ENCODE assay signal across 15 cellular contexts in genomic region chr12:125776212-125776611, GRCh38.
"Had no signal": no experiment of that assay in that cellular context is flagged by ENCODE, and none has a peak within 500 bp of the region (broad histone marks: within the 10 kb centered on the region; RNA-seq: fewer than 3 reads in every experiment).

No MANE protein-coding gene starts in this region.

- H3K27ac ChIP-seq: colonic mucosa, coronary artery, dorsolateral prefrontal cortex, epithelial cell of prostate, esophagus muscularis mucosa, esophagus squamous epithelium, foreskin keratinocyte, gastrocnemius medialis, gastroesophageal sphincter, heart left ventricle, heart right ventricle had no signal

- H3K27ac Mint-ChIP-seq: dendritic cell treated with granulocyte-macrophage colony-stimulating factor and Interleukin-4, amounts not matched to agents 40 ng/mL and 50 ng/mL, for 4 days; effector memory CD8-positive, alpha-beta T cell; endodermal cell had no signal

- ATAC-seq: effector memory CD8-positive, alpha-beta T cell; esophagus mucosa; foreskin keratinocyte; gastrocnemius medialis; gastroesophageal sphincter; heart left ventricle; heart right ventricle had no signal

- H3K9me3 Mint-ChIP-seq: dendritic cell treated with granulocyte-macrophage colony-stimulating factor and Interleukin-4, amounts not matched to agents 40 ng/mL and 50 ng/mL, for 4 days had no signal

- H3K36me3 ChIP-seq: colonic mucosa, esophagus muscularis mucosa, esophagus squamous epithelium, gastrocnemius medialis, gastroesophageal sphincter, heart left ventricle, heart right ventricle had no signal

- H3K4me1 Mint-ChIP-seq: endodermal cell had no signal

- H3K4me3 ChIP-seq: colonic mucosa, coronary artery, dorsolateral prefrontal cortex, esophagus muscularis mucosa, esophagus squamous epithelium, gastrocnemius medialis, gastroesophageal sphincter, heart left ventricle, heart right ventricle had no signal

- H3K27me3 Mint-ChIP-seq: dendritic cell treated with granulocyte-macrophage colony-stimulating factor and Interleukin-4, amounts not matched to agents 40 ng/mL and 50 ng/mL, for 4 days; effector memory CD8-positive, alpha-beta T cell had no signal

- H3K9me3 ChIP-seq: colonic mucosa, esophagus squamous epithelium, gastrocnemius medialis had no signal

- H3K4me3 Mint-ChIP-seq: dendritic cell treated with granulocyte-macrophage colony-stimulating factor and Interleukin-4, amounts not matched to agents 40 ng/mL and 50 ng/mL, for 4 days; effector memory CD8-positive, alpha-beta T cell; endodermal cell had no signal

- H3K4me1 ChIP-seq: colonic mucosa, esophagus muscularis mucosa, esophagus squamous epithelium, foreskin keratinocyte, gastrocnemius medialis, gastroesophageal sphincter, heart left ventricle, heart right ventricle had no signal
